Comparison of ENCODE assay signal across 22 cellular contexts in the genomic region with DNA sequence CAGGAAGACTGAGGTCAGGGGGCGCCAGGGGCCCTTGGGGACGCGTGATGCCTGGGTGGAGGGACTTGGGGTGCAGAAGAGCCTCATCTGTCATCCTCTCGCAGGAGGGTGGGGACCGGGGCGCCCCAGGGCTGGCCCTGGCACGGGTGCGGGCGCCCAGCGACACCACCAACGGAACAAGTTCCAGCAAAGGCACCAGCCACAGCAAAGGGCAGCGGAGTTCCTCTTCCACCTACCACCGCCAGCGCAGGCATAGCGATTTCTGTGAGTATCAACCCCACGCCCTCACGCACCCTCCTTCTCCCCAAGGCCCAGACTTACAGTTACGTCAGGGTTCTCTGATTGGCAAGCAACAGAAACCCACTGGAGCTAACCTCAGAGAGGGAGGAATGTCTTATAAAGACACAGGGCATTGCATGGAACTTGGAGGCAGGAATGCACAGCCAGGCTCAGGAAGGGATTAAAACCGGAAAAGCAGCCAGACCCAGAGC. TPM values are rescaled to one million over a fixed set of nuclear protein-coding genes. Genes with fewer than 3 reads are reported as not detected.
A peak's percentile ranks its signal among the peaks of the same experiment; 100 is the strongest.
DNase-seq lines count a peak whose midpoint lies in the region; ATAC-seq and TF ChIP-seq lines count a peak whose summit lies in the region.
"Had no signal": no experiment of that assay in that cellular context is flagged by ENCODE, and none has a peak within 500 bp of the region (broad histone marks: within the 10 kb centered on the region; RNA-seq: fewer than 3 reads in every experiment).

No MANE protein-coding gene starts in this region.

- peak; percentile 77 for DNase-seq in MV-4-11 (lab: John Stamatoyannopoulos, UW)
- peak; percentile 31 for DNase-seq in dermis blood vessel endothelial cell
- peak; percentile 63 for DNase-seq in putamen (ENCODE audit: low spot score)
- no peak for DNase-seq in tibial artery
- no peak for DNase-seq in cerebellar cortex (ENCODE audit: low spot score)
- DNase-seq: activated CD4-positive, alpha-beta T cell treated with anti-CD3 and anti-CD28 coated beads for 4 hours; activated effector memory CD4-positive, alpha-beta T cell treated with Interleukin-2 at 50 U/mL for 16 hours; adrenal gland; DND-41; effector memory CD4-positive, alpha-beta T cell; heart left ventricle; immature natural killer cell; Karpas-422; NCI-H1417; NCI-H2171 treated with DMSO at 0.1 percent for 48 hours; NCI-H748 treated with DMSO at 0.1 percent for 48 hours had no signal

- H3K27ac ChIP-seq in tibial artery = no peak overlapping the region
- H3K27ac ChIP-seq: adrenal gland, heart left ventricle had no signal

- H3K4me3 ChIP-seq in tibial artery = no peak overlapping the region
- H3K4me3 ChIP-seq: adrenal gland, heart left ventricle, lung had no signal

- no peaks in the 10 kb centered on the region for H3K4me1 ChIP-seq in tibial artery
- H3K4me1 ChIP-seq: adrenal gland had no signal

- peaks cover 39 to 94% (median 78%) of the 10 kb centered on the region in 3 donors for H3K36me3 ChIP-seq in tibial artery

- TF ChIP-seq CTCF in tibial artery (IDR thresholded peaks at IDR 0.05) = no peak

- no peaks in the 10 kb centered on the region for H3K9me3 ChIP-seq in tibial artery
- H3K9me3 ChIP-seq: adrenal gland, heart left ventricle had no signal

- intact Hi-C loops in tibial artery (cut with DNase I; ENCODE audit: low total_unique reads) = no loop called here

- H3K27me3 ChIP-seq in tibial artery = no peaks in the 10 kb centered on the region
- H3K27me3 ChIP-seq: adrenal gland, heart left ventricle had no signal

- no peak for ATAC-seq in activated CD4-positive, CD25-positive, alpha-beta regulatory T cell treated with anti-CD3 and anti-CD28 coated beads, Interleukin-2, amount 50 U/mL, for 24 hours
- ATAC-seq: heart left ventricle, SK-N-SH treated with all-trans-retinoic acid at 6 μM for 48 hours had no signal

RNA-seq across cellular contexts. Expression of a gene that starts 29.4 kb away (rescaled TPM):
- 14.0 and 32.1 TPM in 2 replicates for total RNA-seq in dermis blood vessel endothelial cell

RNA-seq across cellular contexts. Expression of a gene that starts 35.3 kb away (rescaled TPM):
- 1.7 and 3.1 TPM in 2 replicates for total RNA-seq in dermis blood vessel endothelial cell
- total RNA-seq: HT-29 had no signal

RNA-seq across cellular contexts. Expression of a gene that starts 42.2 kb away (rescaled TPM):
- not detected in 2 replicates for total RNA-seq in dermis blood vessel endothelial cell
- total RNA-seq: HT-29, osteocyte, subcutaneous adipose tissue had no signal

Comparison
In these comparisons a context has a peak if more than half of its experiments do, and no peak if none do; other contexts are left out.
1. DNase-seq: peak in MV-4-11 (single experiment), dermis blood vessel endothelial cell (single experiment) and putamen (single experiment); none in tibial artery (0 of 2) and cerebellar cortex (single experiment).